Comparison of ENCODE assay signal across 10 cellular contexts in genomic region chr4:15479913-15480185, GRCh38. TPM values are rescaled to one million over a fixed set of nuclear protein-coding genes. Genes with fewer than 3 reads are reported as not detected.
DNase-seq lines count a peak whose midpoint lies in the region; FAIRE-seq and TF ChIP-seq lines count a peak whose summit lies in the region.
"Had no signal": no experiment of that assay in that cellular context is flagged by ENCODE, and none has a peak within 500 bp of the region (broad histone marks: within the 10 kb centered on the region; RNA-seq: fewer than 3 reads in every experiment).

No MANE protein-coding gene starts in this region.

- peaks cover 7% of the 10 kb centered on the region for H3K9me3 Mint-ChIP-seq in chondrocyte (ENCODE audit: low read depth)

- peaks cover 3% of the 10 kb centered on the region; the same call in 1 of the 2 replicates for H3K36me3 ChIP-seq in HUES48 (ENCODE audit: control insufficient read depth, insufficient read depth, low read length)
- peaks cover 3 to 4% of the 10 kb centered on the region in 2 donors for H3K36me3 ChIP-seq in kidney (ENCODE audit: control insufficient read depth in 1 of 2, insufficient read depth in 2 of 2, low read length in 2 of 2)

- TF ChIP-seq CTCF in chondrocyte (IDR thresholded peaks at IDR 0.05) (no peak), kidney (IDR thresholded peaks at IDR 0.05; ENCODE audit: borderline replicate concordance, extremely low read depth, insufficient read depth) (no peak)

- H3K4me3 Mint-ChIP-seq in chondrocyte (ENCODE audit: unreplicated experiment), result peak overlapping the region; percentile 81

- peaks cover 20% of the 10 kb centered on the region for H3K36me3 Mint-ChIP-seq in chondrocyte (ENCODE audit: low read depth)

- peak overlapping the region; percentile 98 for H3K27ac ChIP-seq in HUES48 (ENCODE audit: low read depth, low read length)
- peak overlapping the region; percentile 44 to 74 for H3K27ac ChIP-seq in kidney (ENCODE audit: low read depth in 2 of 2, low read length in 2 of 2)

- no peaks in the 10 kb centered on the region for H3K27me3 ChIP-seq in HUES48 (ENCODE audit: control insufficient read depth, insufficient read depth, low read length)
- H3K27me3 ChIP-seq: spleen had no signal

- peak overlapping the region; percentile 97 for H3K27ac Mint-ChIP-seq in chondrocyte (ENCODE audit: unreplicated experiment)

- H3K27me3 Mint-ChIP-seq in chondrocyte (ENCODE audit: low read depth), result no peaks in the 10 kb centered on the region

- H3K9me3 ChIP-seq in HUES48 (ENCODE audit: control insufficient read depth, insufficient read depth, low read length) (no peaks in the 10 kb centered on the region), kidney (ENCODE audit: control insufficient read depth in 1 of 2, low read length in 2 of 2) (no peaks in the 10 kb centered on the region)

- H3K4me1 ChIP-seq in HUES48 (ENCODE audit: control insufficient read depth, insufficient read depth, low read length) (peaks cover 7% of the 10 kb centered on the region), kidney (ENCODE audit: control insufficient read depth in 1 of 2, insufficient read depth in 1 of 2, low read depth in 1 of 2, low read length in 2 of 2) (peaks cover 10 to 14% of the 10 kb centered on the region in 2 donors)
- H3K4me1 ChIP-seq: spleen had no signal

- H3K9ac ChIP-seq in HUES48 (ENCODE audit: low read depth, low read length) (peak overlapping the region; percentile 89), kidney (ENCODE audit: low read length in 2 of 2) (no peak overlapping the region)

- intact Hi-C loops in kidney (cut with DNase I), result no loop called here

- FAIRE-seq in kidney (lab: Jason Lieb, UNC), result no peak

- H3K4me3 ChIP-seq in HUES48 (ENCODE audit: low read depth, low read length), result peak overlapping the region; percentile 65
- peak overlapping the region; percentile 59 to 75 for H3K4me3 ChIP-seq in kidney (ENCODE audit: low read length in 2 of 2)

- DNase-seq in chondrocyte (ENCODE audit: low spot score), result no peak
- DNase-seq in kidney, result no peak
- peak; percentile 64 for DNase-seq in stromal cell of bone marrow (ENCODE audit: low read depth)
- DNase-seq in kidney glomerular epithelial cell (lab: John Stamatoyannopoulos, UW), result no peak
- DNase-seq in DMS79 (lab: John Stamatoyannopoulos, UW), result no peak
- DNase-seq in SIG-M5 (lab: John Stamatoyannopoulos, UW), result no peak
- DNase-seq in MV-4-11 (lab: John Stamatoyannopoulos, UW), result no peak
- DNase-seq: effector memory CD4-positive, alpha-beta T cell; spleen had no signal

- H3K4me1 Mint-ChIP-seq in chondrocyte (ENCODE audit: low read depth), result peaks cover 28% of the 10 kb centered on the region

RNA-seq across cellular contexts. Expression of gene CC2D2A, which starts 10.2 kb away (rescaled TPM):
- total RNA-seq in chondrocyte, result 18.6 to 31.5 TPM (median 19.2 TPM) in 3 replicates
- total RNA-seq in kidney, result 26.7 TPM
- 51.2 TPM for polyA plus RNA-seq in kidney (ENCODE audit: insufficient read depth, low read depth, low replicate concordance)

RNA-seq across cellular contexts. Expression of gene C1QTNF7, which starts 52.0 kb away (rescaled TPM):
- total RNA-seq in chondrocyte (0.33 to 1.0 TPM (median 0.53 TPM) in 3 replicates), kidney (2.2 TPM)
- 5.3 TPM for polyA plus RNA-seq in kidney (ENCODE audit: insufficient read depth, low read depth, low replicate concordance)
